Comparison of ENCODE assay signal across 8 cellular contexts in the genomic region with DNA sequence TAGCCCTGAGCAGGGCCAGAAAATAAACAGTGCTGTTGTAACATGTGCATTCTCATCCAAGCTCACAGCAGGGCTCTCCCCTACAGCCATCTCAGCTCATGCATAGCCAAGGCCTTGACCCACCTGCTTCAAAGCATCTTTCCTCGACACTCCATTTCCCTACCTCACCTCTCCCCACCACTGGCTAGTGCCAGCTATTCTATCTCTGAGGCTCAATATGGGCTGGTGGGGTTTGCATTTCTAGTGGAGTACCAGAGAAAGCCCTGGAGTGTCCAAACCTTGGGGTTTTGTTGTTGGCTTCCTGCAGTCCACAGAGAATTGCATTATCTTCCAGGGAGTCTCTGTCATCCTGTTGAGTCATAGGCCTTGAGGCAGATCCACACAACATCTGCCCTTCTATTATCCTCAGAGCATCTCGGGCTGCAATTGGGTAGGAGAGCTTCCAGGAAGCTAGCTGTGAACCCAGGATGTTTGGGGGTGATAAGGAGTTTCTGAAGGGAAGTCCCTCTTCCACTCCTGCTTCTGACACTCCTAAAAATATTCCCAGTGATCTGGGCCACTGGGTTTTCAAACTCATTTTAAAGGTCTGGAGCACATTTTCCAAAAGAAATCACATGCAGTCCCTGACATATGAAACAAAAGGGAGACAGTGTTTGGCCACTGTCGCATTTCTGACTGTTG. TPM values are rescaled to one million over a fixed set of nuclear protein-coding genes. Genes with fewer than 3 reads are reported as not detected.
A peak's percentile ranks its signal among the peaks of the same experiment; 100 is the strongest.
DNase-seq lines count a peak whose midpoint lies in the region; ATAC-seq and TF ChIP-seq lines count a peak whose summit lies in the region.

No MANE protein-coding gene starts in this region.

- H3K36me3 ChIP-seq in Panc1 (ENCODE audit: control insufficient read depth, insufficient read depth, low read length) (no peaks in the 10 kb centered on the region), esophagus muscularis mucosa (no peaks in the 10 kb centered on the region), parathyroid adenoma (ENCODE audit: control insufficient read depth, insufficient read depth, low read length) (no peaks in the 10 kb centered on the region)

- H3K9ac ChIP-seq in parathyroid adenoma, result no peak overlapping the region

- H3K4me3 ChIP-seq in Panc1 (ENCODE audit: low read depth in 2 of 2, low read length in 2 of 2) (no peak overlapping the region), esophagus muscularis mucosa (no peak overlapping the region), parathyroid adenoma (ENCODE audit: low read depth, low read length) (no peak overlapping the region)

- no peak for TF ChIP-seq CTCF in Panc1 (IDR thresholded peaks at IDR 0.05)
- TF ChIP-seq CTCF in esophagus muscularis mucosa (IDR thresholded peaks at IDR 0.05), result no peak
- no peak for TF ChIP-seq CTCF in parathyroid adenoma (IDR thresholded peaks at IDR 0.05)

- WGBS in esophagus muscularis mucosa, result 60% methylated on average over 3 of the region's 3 CpGs

- no TSS peak for BruUV-seq in Panc1 (replicated peaks; lab: Mats Ljungman, UMichigan)

- TF ChIP-seq EP300 in esophagus muscularis mucosa (IDR thresholded peaks at IDR 0.05), result no peak

- in situ Hi-C loops in Panc1 (cut with HindIII; ENCODE audit: low pct_unique_long_range_greater_than_20kb, low sequenced_read_pairs), result no loop called here

- ATAC-seq in Panc1 (no peak; the same call in 1 of the 2 replicates), GM21717 (IDR thresholded peaks at IDR 0.05; ENCODE audit: unreplicated experiment) (no peak)

- no peaks in the 10 kb centered on the region for H3K79me2 ChIP-seq in parathyroid adenoma

- intact Hi-C loops in Panc1 (cut with micrococcal nuclease; ENCODE audit: unreplicated experiment), result no loop called here
- intact Hi-C loops in esophagus muscularis mucosa (cut with DNase I), result no loop called here

- H3K27me3 ChIP-seq in Panc1 (ENCODE audit: control insufficient read depth, insufficient read depth, low read length) (no peaks in the 10 kb centered on the region), esophagus muscularis mucosa (no peaks in the 10 kb centered on the region), parathyroid adenoma (ENCODE audit: control insufficient read depth, insufficient read depth, low read length) (no peaks in the 10 kb centered on the region)

- TF ChIP-seq POLR2A in esophagus muscularis mucosa (IDR thresholded peaks at IDR 0.05; ENCODE audit: low read depth), result no peak

- no peak overlapping the region for H3K4me2 ChIP-seq in parathyroid adenoma (ENCODE audit: low read length)

- no peak overlapping the region for H2AFZ ChIP-seq in parathyroid adenoma

- H3K27ac ChIP-seq in Panc1 (ENCODE audit: low read length) (peak overlapping the region; percentile 54), esophagus muscularis mucosa (replicated peaks in 1 of 4) (peak overlapping the region; percentile 49 to 67 (median 52)), parathyroid adenoma (peak overlapping the region; percentile 81)

- POLR2A ChIA-PET in Panc1 (lab: Charles Lee), result interaction anchor here (0.6 kb wide), 1 partner anchor 9 kb away, joined by 4 read pairs; no protein-coding TSS in a partner anchor

- DNase-seq in EL (peak; percentile 96), Panc1 (ENCODE audit: low read depth, low spot score) (no peak), esophagus muscularis mucosa (ENCODE audit: extremely low spot score) (peak; percentile 84), DMS79 treated with DMSO at 0.1 percent for 48 hours (lab: John Stamatoyannopoulos, UW) (no peak), KG1 (lab: John Stamatoyannopoulos, UW) (no peak), SKM-1 treated with dmso at 0.1 percent for 144 hours (lab: John Stamatoyannopoulos, UW; ENCODE audit: unreplicated experiment) (no peak)

- H3K4me1 ChIP-seq in Panc1 (ENCODE audit: control insufficient read depth, insufficient read depth, low read length), result peaks cover 40% of the 10 kb centered on the region
- H3K4me1 ChIP-seq in esophagus muscularis mucosa, result peaks cover 19 to 46% (median 36%) of the 10 kb centered on the region in 4 donors
- no peaks in the 10 kb centered on the region for H3K4me1 ChIP-seq in parathyroid adenoma

- H3K9me3 ChIP-seq in Panc1 (ENCODE audit: control insufficient read depth, insufficient read depth, low read depth, low read length) (no peaks in the 10 kb centered on the region), esophagus muscularis mucosa (no peaks in the 10 kb centered on the region), parathyroid adenoma (ENCODE audit: control insufficient read depth, low read length) (no peaks in the 10 kb centered on the region)

- CTCF ChIA-PET in Panc1 (lab: Charles Lee), result interaction anchor here (0.6 kb wide), 1 partner anchor 1180 kb away, joined by 5 read pairs; no protein-coding TSS in a partner anchor

RNA-seq across cellular contexts. Expression of a gene that starts 36.1 kb away (rescaled TPM):
- total RNA-seq in Panc1 (2021; ENCODE audit: unreplicated experiment) (16.0 TPM), esophagus muscularis mucosa (100 to 1,000 TPM; 172 to 259 (median 182) TPM)
- 9.2 TPM for polyA plus RNA-seq in Panc1 (2012; ENCODE audit: insufficient read length)

Comparison
In these comparisons a context has a peak if more than half of its experiments do, and no peak if none do; other contexts are left out.
1. DNase-seq: peak in EL (single experiment) and esophagus muscularis mucosa (single experiment); none in Panc1 (single experiment), DMS79 treated with DMSO at 0.1 percent for 48 hours (single experiment), KG1 (single experiment) and SKM-1 treated with dmso at 0.1 percent for 144 hours (single experiment).
2. RNA of a gene that starts 36.1 kb away (total RNA-seq): 172 to 259 TPM in esophagus muscularis mucosa; 16.0 TPM in Panc1 (single experiment); every median in the first group is over 10 times any median in the second.
3. Peak in every context shown above with its lines, with median percentiles within 50 percentile points of each other: H3K27ac ChIP-seq.